ENCODE assay signal across 8 cellular contexts in the genomic region with DNA sequence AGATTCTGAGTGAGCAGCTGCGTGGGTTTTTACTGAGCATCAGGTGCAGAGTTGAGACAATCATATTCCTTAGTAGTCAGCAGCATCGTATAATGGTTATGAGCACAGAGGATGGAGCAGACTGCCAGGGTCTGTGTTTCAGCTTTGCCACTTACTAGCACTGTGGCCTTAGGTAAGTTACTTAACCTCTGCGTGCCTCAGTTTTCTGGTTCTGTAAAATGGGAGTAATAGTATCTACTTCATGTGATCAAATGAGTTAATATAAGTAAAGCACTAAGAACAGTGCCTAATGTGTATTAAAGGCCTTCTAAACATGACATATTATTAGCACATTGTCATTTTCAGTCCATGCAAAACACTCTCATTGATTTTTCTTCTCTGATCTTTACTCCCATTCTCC. TPM values are rescaled to one million over a fixed set of nuclear protein-coding genes. Genes with fewer than 3 reads are reported as not detected.
"Had no signal": no experiment of that assay in that cellular context is flagged by ENCODE, and none has a peak within 500 bp of the region (broad histone marks: within the 10 kb centered on the region; RNA-seq: fewer than 3 reads in every experiment).

No MANE protein-coding gene starts in this region.

- FAIRE-seq: G401.6, GM12878, GM12891, GM12892, GM18507, GM19239 had no signal

- DNase-seq: GDM1, GF-D8 had no signal

- ATAC-seq: GM12878 had no signal

- H3K4me3 ChIP-seq: GM12878 had no signal

RNA-seq across cellular contexts. Expression of a gene that starts 44.8 kb away (rescaled TPM):
- total RNA-seq: GM12878 had no signal
- polyA plus RNA-seq: GM12878 had no signal
